In the genomic region with DNA sequence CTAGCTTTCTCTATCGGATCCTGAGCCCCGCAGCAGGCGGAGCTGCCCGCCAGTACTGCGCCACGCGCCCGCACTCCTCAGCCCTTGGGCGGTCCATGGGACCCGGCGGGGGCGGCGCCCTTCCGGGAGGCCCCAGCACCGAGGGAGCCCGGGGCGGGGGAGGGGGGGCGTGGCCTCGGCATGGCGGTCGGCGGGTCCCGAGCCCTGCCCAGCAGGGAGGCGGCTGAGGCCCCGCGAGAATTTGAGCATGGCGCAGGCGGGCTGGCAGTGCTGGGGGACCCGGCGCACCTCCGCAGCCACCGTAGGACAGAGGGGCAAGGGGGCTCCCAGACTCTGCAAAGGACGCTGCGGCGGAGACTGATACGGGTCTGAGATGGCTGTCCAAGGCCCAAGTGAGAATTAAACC, we compare ENCODE assay signal across 2 cellular contexts.
TF ChIP-seq lines count a peak whose summit lies in the region.

No MANE protein-coding gene starts in this region.

TF ChIP-seq in SK-N-SH, 30 proteins besides CTCF, POLR2A, EP300 and RAD21 (continued from another document):
- TF ChIP-seq, protein P1, sequence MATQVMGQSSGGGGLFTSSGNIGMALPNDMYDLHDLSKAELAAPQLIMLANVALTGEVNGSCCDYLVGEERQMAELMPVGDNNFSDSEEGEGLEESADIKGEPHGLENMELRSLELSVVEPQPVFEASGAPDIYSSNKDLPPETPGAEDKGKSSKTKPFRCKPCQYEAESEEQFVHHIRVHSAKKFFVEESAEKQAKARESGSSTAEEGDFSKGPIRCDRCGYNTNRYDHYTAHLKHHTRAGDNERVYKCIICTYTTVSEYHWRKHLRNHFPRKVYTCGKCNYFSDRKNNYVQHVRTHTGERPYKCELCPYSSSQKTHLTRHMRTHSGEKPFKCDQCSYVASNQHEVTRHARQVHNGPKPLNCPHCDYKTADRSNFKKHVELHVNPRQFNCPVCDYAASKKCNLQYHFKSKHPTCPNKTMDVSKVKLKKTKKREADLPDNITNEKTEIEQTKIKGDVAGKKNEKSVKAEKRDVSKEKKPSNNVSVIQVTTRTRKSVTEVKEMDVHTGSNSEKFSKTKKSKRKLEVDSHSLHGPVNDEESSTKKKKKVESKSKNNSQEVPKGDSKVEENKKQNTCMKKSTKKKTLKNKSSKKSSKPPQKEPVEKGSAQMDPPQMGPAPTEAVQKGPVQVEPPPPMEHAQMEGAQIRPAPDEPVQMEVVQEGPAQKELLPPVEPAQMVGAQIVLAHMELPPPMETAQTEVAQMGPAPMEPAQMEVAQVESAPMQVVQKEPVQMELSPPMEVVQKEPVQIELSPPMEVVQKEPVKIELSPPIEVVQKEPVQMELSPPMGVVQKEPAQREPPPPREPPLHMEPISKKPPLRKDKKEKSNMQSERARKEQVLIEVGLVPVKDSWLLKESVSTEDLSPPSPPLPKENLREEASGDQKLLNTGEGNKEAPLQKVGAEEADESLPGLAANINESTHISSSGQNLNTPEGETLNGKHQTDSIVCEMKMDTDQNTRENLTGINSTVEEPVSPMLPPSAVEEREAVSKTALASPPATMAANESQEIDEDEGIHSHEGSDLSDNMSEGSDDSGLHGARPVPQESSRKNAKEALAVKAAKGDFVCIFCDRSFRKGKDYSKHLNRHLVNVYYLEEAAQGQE (IDR thresholded peaks at IDR 0.05; ENCODE audit: low read depth, low read length) = no peak
- no peak for TF ChIP-seq TAF1 (IDR thresholded peaks at IDR 0.05; ENCODE audit: borderline replicate concordance, low read depth, low read length)
- TF ChIP-seq NFIC (IDR thresholded peaks at IDR 0.05; ENCODE audit: borderline replicate concordance) = no peak
- TF ChIP-seq FOXJ3 (CRISPR knock-in tag; IDR thresholded peaks at IDR 0.05) = no peak
- TF ChIP-seq, protein P2, sequence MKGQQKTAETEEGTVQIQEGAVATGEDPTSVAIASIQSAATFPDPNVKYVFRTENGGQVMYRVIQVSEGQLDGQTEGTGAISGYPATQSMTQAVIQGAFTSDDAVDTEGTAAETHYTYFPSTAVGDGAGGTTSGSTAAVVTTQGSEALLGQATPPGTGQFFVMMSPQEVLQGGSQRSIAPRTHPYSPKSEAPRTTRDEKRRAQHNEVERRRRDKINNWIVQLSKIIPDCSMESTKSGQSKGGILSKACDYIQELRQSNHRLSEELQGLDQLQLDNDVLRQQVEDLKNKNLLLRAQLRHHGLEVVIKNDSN (IDR thresholded peaks at IDR 0.05; ENCODE audit: borderline replicate concordance, low read depth) = no peak
- no peak for TF ChIP-seq MEF2A (IDR thresholded peaks at IDR 0.05; ENCODE audit: borderline replicate concordance, low read depth)
- TF ChIP-seq YY1 (IDR thresholded peaks at IDR 0.05; ENCODE audit: low read depth) = no peak
- no peak for TF ChIP-seq RFX5 (IDR thresholded peaks at IDR 0.05; ENCODE audit: low read length)
- no peak for TF ChIP-seq JUND (IDR thresholded peaks at IDR 0.05)
- TF ChIP-seq, protein P3, sequence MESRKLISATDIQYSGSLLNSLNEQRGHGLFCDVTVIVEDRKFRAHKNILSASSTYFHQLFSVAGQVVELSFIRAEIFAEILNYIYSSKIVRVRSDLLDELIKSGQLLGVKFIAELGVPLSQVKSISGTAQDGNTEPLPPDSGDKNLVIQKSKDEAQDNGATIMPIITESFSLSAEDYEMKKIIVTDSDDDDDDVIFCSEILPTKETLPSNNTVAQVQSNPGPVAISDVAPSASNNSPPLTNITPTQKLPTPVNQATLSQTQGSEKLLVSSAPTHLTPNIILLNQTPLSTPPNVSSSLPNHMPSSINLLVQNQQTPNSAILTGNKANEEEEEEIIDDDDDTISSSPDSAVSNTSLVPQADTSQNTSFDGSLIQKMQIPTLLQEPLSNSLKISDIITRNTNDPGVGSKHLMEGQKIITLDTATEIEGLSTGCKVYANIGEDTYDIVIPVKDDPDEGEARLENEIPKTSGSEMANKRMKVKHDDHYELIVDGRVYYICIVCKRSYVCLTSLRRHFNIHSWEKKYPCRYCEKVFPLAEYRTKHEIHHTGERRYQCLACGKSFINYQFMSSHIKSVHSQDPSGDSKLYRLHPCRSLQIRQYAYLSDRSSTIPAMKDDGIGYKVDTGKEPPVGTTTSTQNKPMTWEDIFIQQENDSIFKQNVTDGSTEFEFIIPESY (IDR thresholded peaks at IDR 0.05; ENCODE audit: borderline replicate concordance, low read depth) = no peak
- no peak for TF ChIP-seq RCOR1 (IDR thresholded peaks at IDR 0.05; ENCODE audit: low read length)
- TF ChIP-seq TCF12 (IDR thresholded peaks at IDR 0.05) = no peak
- TF ChIP-seq POLR2AphosphoS5 (IDR thresholded peaks at IDR 0.05; ENCODE audit: low read depth, low read length) = no peak
- no peak for TF ChIP-seq ELF1 (IDR thresholded peaks at IDR 0.05)
- TF ChIP-seq CHD2 (IDR thresholded peaks at IDR 0.05; ENCODE audit: low read length, partially characterized antibody) = no peak
- TF ChIP-seq, protein P4, sequence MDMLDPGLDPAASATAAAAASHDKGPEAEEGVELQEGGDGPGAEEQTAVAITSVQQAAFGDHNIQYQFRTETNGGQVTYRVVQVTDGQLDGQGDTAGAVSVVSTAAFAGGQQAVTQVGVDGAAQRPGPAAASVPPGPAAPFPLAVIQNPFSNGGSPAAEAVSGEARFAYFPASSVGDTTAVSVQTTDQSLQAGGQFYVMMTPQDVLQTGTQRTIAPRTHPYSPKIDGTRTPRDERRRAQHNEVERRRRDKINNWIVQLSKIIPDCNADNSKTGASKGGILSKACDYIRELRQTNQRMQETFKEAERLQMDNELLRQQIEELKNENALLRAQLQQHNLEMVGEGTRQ (IDR thresholded peaks at IDR 0.05; ENCODE audit: borderline replicate concordance, low read depth, low read length) = no peak
- TF ChIP-seq FOSL2 (IDR thresholded peaks at IDR 0.05; ENCODE audit: borderline replicate concordance, low read depth) = no peak
- no peak for TF ChIP-seq GATA2 (CRISPR knock-in tag; IDR thresholded peaks at IDR 0.05)

TF ChIP-seq in SK-N-SH treated with all-trans-retinoic acid at 6 μM for 48 hours, 23 proteins besides CTCF, POLR2A, EP300 and RAD21 (continued from another document):
- TF ChIP-seq, protein P5, sequence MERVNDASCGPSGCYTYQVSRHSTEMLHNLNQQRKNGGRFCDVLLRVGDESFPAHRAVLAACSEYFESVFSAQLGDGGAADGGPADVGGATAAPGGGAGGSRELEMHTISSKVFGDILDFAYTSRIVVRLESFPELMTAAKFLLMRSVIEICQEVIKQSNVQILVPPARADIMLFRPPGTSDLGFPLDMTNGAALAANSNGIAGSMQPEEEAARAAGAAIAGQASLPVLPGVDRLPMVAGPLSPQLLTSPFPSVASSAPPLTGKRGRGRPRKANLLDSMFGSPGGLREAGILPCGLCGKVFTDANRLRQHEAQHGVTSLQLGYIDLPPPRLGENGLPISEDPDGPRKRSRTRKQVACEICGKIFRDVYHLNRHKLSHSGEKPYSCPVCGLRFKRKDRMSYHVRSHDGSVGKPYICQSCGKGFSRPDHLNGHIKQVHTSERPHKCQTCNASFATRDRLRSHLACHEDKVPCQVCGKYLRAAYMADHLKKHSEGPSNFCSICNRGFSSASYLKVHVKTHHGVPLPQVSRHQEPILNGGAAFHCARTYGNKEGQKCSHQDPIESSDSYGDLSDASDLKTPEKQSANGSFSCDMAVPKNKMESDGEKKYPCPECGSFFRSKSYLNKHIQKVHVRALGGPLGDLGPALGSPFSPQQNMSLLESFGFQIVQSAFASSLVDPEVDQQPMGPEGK (CRISPR knock-in tag; IDR thresholded peaks at IDR 0.05; ENCODE audit: borderline replicate concordance) = no peak
- TF ChIP-seq RARB (CRISPR knock-in tag; IDR thresholded peaks at IDR 0.05) (no peak), ZFP3 (CRISPR knock-in tag; IDR thresholded peaks at IDR 0.05) (no peak), CSDC2 (CRISPR knock-in tag; IDR thresholded peaks at IDR 0.05) (no peak), OSR1 (CRISPR knock-in tag; IDR thresholded peaks at IDR 0.05) (no peak), ZNF565 (CRISPR knock-in tag; conservative IDR thresholded peaks at IDR 0.05; ENCODE audit: low read depth) (no peak), BACH2 (CRISPR knock-in tag; IDR thresholded peaks at IDR 0.05; ENCODE audit: borderline replicate concordance) (no peak)
- TF ChIP-seq, protein P6, sequence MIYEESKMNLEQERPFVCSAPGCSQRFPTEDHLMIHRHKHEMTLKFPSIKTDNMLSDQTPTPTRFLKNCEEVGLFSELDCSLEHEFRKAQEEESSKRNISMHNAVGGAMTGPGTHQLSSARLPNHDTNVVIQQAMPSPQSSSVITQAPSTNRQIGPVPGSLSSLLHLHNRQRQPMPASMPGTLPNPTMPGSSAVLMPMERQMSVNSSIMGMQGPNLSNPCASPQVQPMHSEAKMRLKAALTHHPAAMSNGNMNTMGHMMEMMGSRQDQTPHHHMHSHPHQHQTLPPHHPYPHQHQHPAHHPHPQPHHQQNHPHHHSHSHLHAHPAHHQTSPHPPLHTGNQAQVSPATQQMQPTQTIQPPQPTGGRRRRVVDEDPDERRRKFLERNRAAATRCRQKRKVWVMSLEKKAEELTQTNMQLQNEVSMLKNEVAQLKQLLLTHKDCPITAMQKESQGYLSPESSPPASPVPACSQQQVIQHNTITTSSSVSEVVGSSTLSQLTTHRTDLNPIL (CRISPR knock-in tag; IDR thresholded peaks at IDR 0.05; ENCODE audit: low read depth) = no peak
